1 cellular context compared by ENCODE assay signal in the genomic region with DNA sequence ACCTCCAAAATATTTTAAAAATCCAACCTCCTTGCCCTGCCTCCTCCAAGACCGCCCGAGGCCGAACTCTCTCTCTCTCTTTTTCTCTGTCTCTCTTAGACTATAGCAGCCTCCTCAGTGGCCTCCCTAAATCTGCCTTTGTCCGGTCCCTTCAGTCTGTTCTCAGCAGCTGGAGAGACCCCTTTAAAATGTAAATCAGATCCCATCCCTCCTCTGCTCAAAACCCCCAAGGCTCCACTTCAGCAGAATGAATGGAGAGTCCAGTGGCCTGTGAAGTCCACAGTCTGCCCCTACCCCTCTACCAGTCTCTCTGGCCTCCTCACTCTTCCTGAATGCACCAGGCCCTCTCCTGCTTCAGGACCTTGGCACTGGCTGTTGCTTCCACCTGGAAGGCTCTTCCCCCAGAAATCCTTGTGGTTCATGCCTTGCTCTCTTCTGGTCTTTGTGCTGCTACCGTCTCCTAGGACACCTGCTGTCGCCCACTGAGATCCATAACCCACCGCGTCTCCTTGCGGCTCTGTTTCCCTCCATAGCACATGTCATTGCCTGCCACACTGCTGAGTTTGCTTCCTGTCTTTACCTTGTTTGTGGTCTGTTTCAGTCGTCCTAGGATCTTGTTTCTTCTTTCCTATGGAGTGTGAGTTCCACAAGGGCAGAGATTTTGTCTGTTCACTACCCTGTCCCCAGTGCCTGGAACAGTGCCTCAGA.
TF ChIP-seq lines count a peak whose summit lies in the region.

No MANE protein-coding gene starts in this region.

TF ChIP-seq in H1, 55 proteins besides CTCF, POLR2A, EP300 and RAD21:
- TF ChIP-seq PHF8 (conservative IDR thresholded peaks at IDR 0.05; ENCODE audit: low read depth, low read length) (no peak), MAFK (IDR thresholded peaks at IDR 0.05; ENCODE audit: low read depth, low read length) (no peak)
- TF ChIP-seq, protein P1, sequence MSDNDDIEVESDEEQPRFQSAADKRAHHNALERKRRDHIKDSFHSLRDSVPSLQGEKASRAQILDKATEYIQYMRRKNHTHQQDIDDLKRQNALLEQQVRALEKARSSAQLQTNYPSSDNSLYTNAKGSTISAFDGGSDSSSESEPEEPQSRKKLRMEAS (IDR thresholded peaks at IDR 0.05) = peak; percentile 34; the same call in 1 of the 2 replicates
